Comparison of ENCODE assay signal across 8 cellular contexts in the genomic region with DNA sequence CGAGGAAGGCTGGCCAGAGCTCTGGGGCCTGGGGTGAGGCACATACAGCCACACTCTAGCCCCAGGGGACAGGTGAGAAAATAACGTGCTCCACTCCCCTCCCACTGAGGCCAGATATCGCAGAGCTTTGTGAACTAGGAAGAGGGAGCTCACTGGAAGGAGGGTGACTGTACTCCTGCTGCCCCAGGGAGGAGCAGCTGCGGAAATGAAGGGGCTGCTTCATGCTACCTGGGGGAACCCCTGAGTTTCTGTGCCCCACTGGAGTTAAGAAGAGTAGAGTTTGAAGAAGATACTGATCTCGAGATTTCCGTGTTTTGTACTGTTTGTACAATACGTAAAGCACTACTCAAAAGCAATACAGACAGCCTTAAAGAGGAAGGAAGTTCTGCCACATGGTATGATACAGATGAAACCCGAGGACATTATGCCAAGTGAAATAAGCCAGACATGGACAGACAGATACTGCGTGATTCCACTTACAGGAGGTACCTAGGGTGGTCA. TPM values are rescaled to one million over a fixed set of nuclear protein-coding genes. Genes with fewer than 3 reads are reported as not detected.
A peak's percentile ranks its signal among the peaks of the same experiment; 100 is the strongest.
DNase-seq lines count a peak whose midpoint lies in the region; ATAC-seq and TF ChIP-seq lines count a peak whose summit lies in the region.

No MANE protein-coding gene starts in this region.

- CTCF ChIA-PET in CD8-positive, alpha-beta T cell (lab: Charles Lee) = interaction anchor here (0.8 to 8.4 kb wide), 12 partner anchors 9 to 160 kb away, joined by 3 to 66 read pairs (median 7); no protein-coding TSS in a partner anchor

- H3K27ac ChIP-seq in CD8-positive, alpha-beta T cell (ENCODE audit: low read depth, low read length) = peak overlapping the region; percentile 90
- H3K27ac ChIP-seq in left lung (peak overlapping the region; percentile 50 to 78), coronary artery (peak overlapping the region in 1 of 2 donors; percentile 35), sigmoid colon (peak overlapping the region in 1 of 4 donors; percentile 16)

- no peaks in the 10 kb centered on the region for H3K9me3 ChIP-seq in CD8-positive, alpha-beta T cell (ENCODE audit: low read length)
- H3K9me3 ChIP-seq in left lung (no peaks in the 10 kb centered on the region), sigmoid colon (no peaks in the 10 kb centered on the region)

- no peaks in the 10 kb centered on the region for H3K9me3 Mint-ChIP-seq in CD8-positive, alpha-beta T cell

- peaks cover 3% of the 10 kb centered on the region for H3K36me3 ChIP-seq in CD8-positive, alpha-beta T cell (ENCODE audit: insufficient read depth, low read length)
- H3K36me3 ChIP-seq in left lung (peaks cover 0 to 40% of the 10 kb centered on the region in 2 donors), sigmoid colon (no peaks in the 10 kb centered on the region)

- H3K27me3 ChIP-seq in CD8-positive, alpha-beta T cell (ENCODE audit: insufficient read depth, low read length) = no peaks in the 10 kb centered on the region
- no peaks in the 10 kb centered on the region for H3K27me3 ChIP-seq in left lung
- no peaks in the 10 kb centered on the region for H3K27me3 ChIP-seq in sigmoid colon

- ATAC-seq in CD8-positive, alpha-beta T cell = peak; percentile 70
- peak; percentile 50 for ATAC-seq in left lung

- 43 to 80% methylated on average over 9 of the region's 9 CpGs for WGBS in sigmoid colon, 2 donors

- H3K36me3 Mint-ChIP-seq in CD8-positive, alpha-beta T cell = peaks cover 19% of the 10 kb centered on the region

- TF ChIP-seq CTCF in CD8-positive, alpha-beta T cell (IDR thresholded peaks at IDR 0.05) = no peak
- TF ChIP-seq CTCF in left lung (IDR thresholded peaks at IDR 0.05) (no peak), coronary artery (IDR thresholded peaks at IDR 0.05) (no peak), sigmoid colon (IDR thresholded peaks at IDR 0.05) (no peak)

- TF ChIP-seq POLR2A in sigmoid colon (IDR thresholded peaks at IDR 0.05) = no peak

- H3K4me3 Mint-ChIP-seq in CD8-positive, alpha-beta T cell = peak overlapping the region; percentile 75

- H3K27me3 Mint-ChIP-seq in CD8-positive, alpha-beta T cell (ENCODE audit: low read depth) = no peaks in the 10 kb centered on the region

- in situ Hi-C loops in G401 (cut with HindIII; ENCODE audit: low sequenced_read_pairs) = no loop called here

- POLR2A ChIA-PET in CD8-positive, alpha-beta T cell (lab: Charles Lee) = interaction anchor here (0.9 to 4.6 kb wide), 12 partner anchors 12 to 110 kb away, joined by 3 to 22 read pairs (median 4); partner anchors contain the start of gene CMTM7

- peak; percentile 50 to 85 (median 73) for DNase-seq in CD8-positive, alpha-beta T cell
- peak; percentile 47 for DNase-seq in Jurkat, Clone E6-1 (ENCODE audit: low read depth, low spot score)
- DNase-seq in activated CD8-positive, alpha-beta memory T cell treated with anti-CD3 and anti-CD28 coated beads, Interleukin-2, amount 50 U/mL, for 4 hours = peak; percentile 55
- no peak for DNase-seq in left lung
- DNase-seq in coronary artery (ENCODE audit: low spot score) = no peak
- DNase-seq in G401 (ENCODE audit: low spot score) = no peak
- no peak for DNase-seq in DMS53 (lab: John Stamatoyannopoulos, UW)
- no peak for DNase-seq in sigmoid colon

- intact Hi-C loops in CD8-positive, alpha-beta T cell (cut with DNase I, micrococcal nuclease) = loop anchor here (1.0 to 10.0 kb wide), 6 partner anchors 15 to 923 kb away; partner anchors contain the start of genes CMTM7 (in 1 of the 2) and STT3B (in 1 of the 2)
- intact Hi-C loops in left lung (cut with DNase I) (no loop called here), sigmoid colon (cut with DNase I) (no loop called here)

- H3K4me1 ChIP-seq in CD8-positive, alpha-beta T cell (ENCODE audit: insufficient read depth, low read length) = peaks cover 80% of the 10 kb centered on the region
- H3K4me1 ChIP-seq in left lung (peaks cover 0 to 60% of the 10 kb centered on the region in 2 donors), sigmoid colon (no peaks in the 10 kb centered on the region)

- peak overlapping the region; percentile 28 for H3K4me3 ChIP-seq in CD8-positive, alpha-beta T cell (ENCODE audit: low read depth, low read length)
- H3K4me3 ChIP-seq in Jurkat, Clone E6-1 (ENCODE audit: low read length) = no peak overlapping the region
- H3K4me3 ChIP-seq in left lung (no peak overlapping the region), coronary artery (no peak overlapping the region), sigmoid colon (no peak overlapping the region)

- TF ChIP-seq EP300 in sigmoid colon (IDR thresholded peaks at IDR 0.05) = no peak

- H3K27ac Mint-ChIP-seq in CD8-positive, alpha-beta T cell = no peak overlapping the region

- peaks cover 45% of the 10 kb centered on the region for H3K4me1 Mint-ChIP-seq in CD8-positive, alpha-beta T cell (ENCODE audit: low read depth)

RNA-seq across cellular contexts. Expression of gene CMTM6, which starts 44.6 kb away (rescaled TPM):
- 10 to 100 TPM; 34.7 to 35.0 TPM for total RNA-seq in CD8-positive, alpha-beta T cell
- 25.4 TPM for polyA plus RNA-seq in Jurkat, Clone E6-1 (2012; ENCODE audit: insufficient read depth, insufficient read length)
- total RNA-seq in left lung = 10 to 100 TPM; 67.9 to 83.8 TPM
- 78.1 and 89.6 TPM in 2 replicates for total RNA-seq in G401 (2014; rRNA removed; shearing (Covaris generic))
- total RNA-seq in sigmoid colon = 10 to 100 TPM; 37.7 to 82.0 (median 55.4) TPM
- polyA plus RNA-seq in sigmoid colon = 10 to 100 TPM; 19.9 to 36.8 (median 21.0) TPM

Comparison
In these comparisons a context has a peak if more than half of its experiments do, and no peak if none do; other contexts are left out.
1. DNase-seq: peak in CD8-positive, alpha-beta T cell (7 of 7), Jurkat, Clone E6-1 (single experiment) and activated CD8-positive, alpha-beta memory T cell treated with anti-CD3 and anti-CD28 coated beads, Interleukin-2, amount 50 U/mL, for 4 hours (single experiment); none in left lung (0 of 2), coronary artery (single experiment), G401 (single experiment), DMS53 (single experiment) and sigmoid colon (single experiment).
2. intact Hi-C loops: an anchor here in CD8-positive, alpha-beta T cell (1.0 to 10.0 kb wide); none called in left lung and sigmoid colon.